ENCODE assay signal across 1 cellular context in genomic region chr2:157247068-157247407, GRCh38.
TF ChIP-seq lines count a peak whose summit lies in the region.

No MANE protein-coding gene starts in this region.

TF ChIP-seq in GM23338, 12 proteins besides CTCF, POLR2A, EP300 and RAD21 (continued from another document):
- peak; percentile 92; the same call in 1 of the 2 replicates for TF ChIP-seq ZNF114 (CRISPR knock-in tag; IDR thresholded peaks at IDR 0.05)
